ENCODE assay signal across 13 cellular contexts in the genomic region with DNA sequence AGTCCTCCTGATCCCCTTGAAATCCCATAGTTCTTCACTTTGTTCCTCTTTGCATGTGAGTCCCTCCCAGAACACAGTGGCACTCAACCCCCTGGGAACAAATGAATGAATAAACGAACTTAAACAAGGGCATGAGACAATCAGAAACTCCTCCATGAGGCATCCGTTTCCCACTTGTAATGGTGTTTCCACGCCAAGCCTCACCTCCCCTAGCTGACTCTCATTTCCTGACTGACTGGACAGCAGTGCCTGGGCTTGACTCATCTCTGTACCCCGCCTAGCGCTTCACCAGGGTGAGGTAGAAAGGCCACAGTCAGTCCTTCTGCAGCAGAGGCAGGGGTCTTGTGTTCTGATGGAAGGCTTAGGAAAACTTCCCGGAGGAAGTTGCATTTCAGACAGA. TPM values are rescaled to one million over a fixed set of nuclear protein-coding genes. Genes with fewer than 3 reads are reported as not detected.
DNase-seq lines count a peak whose midpoint lies in the region; ATAC-seq and TF ChIP-seq lines count a peak whose summit lies in the region.
"Had no signal": no experiment of that assay in that cellular context is flagged by ENCODE, and none has a peak within 500 bp of the region (broad histone marks: within the 10 kb centered on the region; RNA-seq: fewer than 3 reads in every experiment).

No MANE protein-coding gene starts in this region.

- peaks cover 8% of the 10 kb centered on the region for H3K36me3 ChIP-seq in MG63

- no peak overlapping the region for H3K4me3 ChIP-seq in MG63
- H3K4me3 ChIP-seq in cardiac fibroblast (replicated peaks in 1 of 2; ENCODE audit: low read depth in 2 of 2, low read length in 2 of 2), result no peak overlapping the region

- no peaks in the 10 kb centered on the region for H3K9me3 ChIP-seq in MG63

- peak; percentile 90 to 91 for ATAC-seq in activated naive CD4-positive, alpha-beta T cell treated with anti-CD3 and anti-CD28 coated beads, Interleukin-2, amount 50 U/mL, for 72 hours

- no peak for TF ChIP-seq CTCF in cardiac fibroblast (IDR thresholded peaks at IDR 0.05; ENCODE audit: low read depth, low read length)

- H3K27ac Mint-ChIP-seq in activated naive CD4-positive, alpha-beta T cell treated with anti-CD3 and anti-CD28 coated beads, Interleukin-2, amount 50 U/mL, for 72 hours, result peak overlapping the region; percentile 4 to 85

- no peaks in the 10 kb centered on the region for H3K27me3 ChIP-seq in MG63

- peak in 1 of 2 donors; percentile 51 for DNase-seq in activated naive CD4-positive, alpha-beta T cell treated with anti-CD3 and anti-CD28 coated beads, Interleukin-2, amount 50 U/mL, for 72 hours (ENCODE audit: low spot score in 2 of 2)
- DNase-seq in activated naive CD4-positive, alpha-beta T cell treated with anti-CD3 and anti-CD28 coated beads, Interleukin-2, amount 50 U/mL, for 16 hours, result no peak
- DNase-seq in MG63 (peak; percentile 72), cardiac fibroblast (ENCODE audit: low read depth in 2 of 2) (peak; percentile 64 to 87), DMS53 (lab: John Stamatoyannopoulos, UW) (no peak), NCI-H128 (lab: John Stamatoyannopoulos, UW; ENCODE audit: unreplicated experiment) (no peak)
- peak; percentile 49 for DNase-seq in stimulated activated CD8-positive, alpha-beta memory T cell treated with anti-CD3 and anti-CD28 coated beads, Interleukin-4, amount 100 ng/mL, for 48 hours
- DNase-seq in stimulated activated naive CD4-positive, alpha-beta T cell treated with Interleukin-2 at 50 U/mL for 16 hours (lab: John Stamatoyannopoulos, UW), result no peak
- DNase-seq: activated gamma-delta T cell; effector CD8-positive, alpha-beta T cell; NCI-H1105 treated with DMSO at 0.1 percent for 48 hours had no signal

- peaks cover 2 to 4% of the 10 kb centered on the region in 2 donors for H3K36me3 Mint-ChIP-seq in activated naive CD4-positive, alpha-beta T cell treated with anti-CD3 and anti-CD28 coated beads, Interleukin-2, amount 50 U/mL, for 72 hours

- H3K9me3 Mint-ChIP-seq in activated naive CD4-positive, alpha-beta T cell treated with anti-CD3 and anti-CD28 coated beads, Interleukin-2, amount 50 U/mL, for 72 hours, result no peaks in the 10 kb centered on the region

RNA-seq across cellular contexts. Expression of gene KIF1C, which starts 14.2 kb away (rescaled TPM):
- 10 to 100 TPM; 37.9 to 42.4 TPM for total RNA-seq in activated naive CD4-positive, alpha-beta T cell treated with anti-CD3 and anti-CD28 coated beads, Interleukin-2, amount 50 U/mL, for 72 hours
- 19.1 and 58.1 TPM in 2 replicates for total RNA-seq in MG63 (2014; rRNA removed; shearing (Covaris generic); ENCODE audit: low replicate concordance)

RNA-seq across cellular contexts. Expression of gene INCA1, which starts 14.6 kb away (rescaled TPM):
- 1 to 10 TPM in 1 of 2 donors, under 1 TPM in 1; 0.53 to 2.6 TPM for total RNA-seq in activated naive CD4-positive, alpha-beta T cell treated with anti-CD3 and anti-CD28 coated beads, Interleukin-2, amount 50 U/mL, for 72 hours
- total RNA-seq in MG63 (2014; rRNA removed; shearing (Covaris generic); ENCODE audit: low replicate concordance), result not detected in 2 replicates
- total RNA-seq: skeletal muscle tissue had no signal

RNA-seq across cellular contexts. Expression of gene SLC52A1, which starts 23.3 kb away (rescaled TPM):
- under 1 TPM; 0.20 to 0.23 TPM for total RNA-seq in activated naive CD4-positive, alpha-beta T cell treated with anti-CD3 and anti-CD28 coated beads, Interleukin-2, amount 50 U/mL, for 72 hours
- not detected in 2 replicates for total RNA-seq in MG63 (2014; rRNA removed; shearing (Covaris generic); ENCODE audit: low replicate concordance)
- total RNA-seq: myocyte, skeletal muscle tissue had no signal

RNA-seq across cellular contexts. Expression of gene CAMTA2, which starts 24.5 kb away (rescaled TPM):
- total RNA-seq in activated naive CD4-positive, alpha-beta T cell treated with anti-CD3 and anti-CD28 coated beads, Interleukin-2, amount 50 U/mL, for 72 hours, result 10 to 100 TPM; 66.2 to 82.3 TPM
- 1.9 and 5.6 TPM in 2 replicates for total RNA-seq in MG63 (2014; rRNA removed; shearing (Covaris generic); ENCODE audit: low replicate concordance)

RNA-seq across cellular contexts. Expression of gene SPAG7, which starts 44.3 kb away (rescaled TPM):
- total RNA-seq in activated naive CD4-positive, alpha-beta T cell treated with anti-CD3 and anti-CD28 coated beads, Interleukin-2, amount 50 U/mL, for 72 hours, result 10 to 100 TPM; 70.3 to 94.6 TPM
- total RNA-seq in MG63 (2014; rRNA removed; shearing (Covaris generic); ENCODE audit: low replicate concordance), result 32.2 and 88.3 TPM in 2 replicates

Comparison
In these comparisons a context has a peak if more than half of its experiments do, and no peak if none do; other contexts are left out.
1. DNase-seq: peak in MG63 (single experiment), cardiac fibroblast (2 of 2) and stimulated activated CD8-positive, alpha-beta memory T cell treated with anti-CD3 and anti-CD28 coated beads, Interleukin-4, amount 100 ng/mL, for 48 hours (single experiment); none in activated naive CD4-positive, alpha-beta T cell treated with anti-CD3 and anti-CD28 coated beads, Interleukin-2, amount 50 U/mL, for 16 hours (single experiment), DMS53 (single experiment), stimulated activated naive CD4-positive, alpha-beta T cell treated with Interleukin-2 at 50 U/mL for 16 hours (single experiment) and NCI-H128 (single experiment).